7 cellular contexts compared by ENCODE assay signal in the genomic region with DNA sequence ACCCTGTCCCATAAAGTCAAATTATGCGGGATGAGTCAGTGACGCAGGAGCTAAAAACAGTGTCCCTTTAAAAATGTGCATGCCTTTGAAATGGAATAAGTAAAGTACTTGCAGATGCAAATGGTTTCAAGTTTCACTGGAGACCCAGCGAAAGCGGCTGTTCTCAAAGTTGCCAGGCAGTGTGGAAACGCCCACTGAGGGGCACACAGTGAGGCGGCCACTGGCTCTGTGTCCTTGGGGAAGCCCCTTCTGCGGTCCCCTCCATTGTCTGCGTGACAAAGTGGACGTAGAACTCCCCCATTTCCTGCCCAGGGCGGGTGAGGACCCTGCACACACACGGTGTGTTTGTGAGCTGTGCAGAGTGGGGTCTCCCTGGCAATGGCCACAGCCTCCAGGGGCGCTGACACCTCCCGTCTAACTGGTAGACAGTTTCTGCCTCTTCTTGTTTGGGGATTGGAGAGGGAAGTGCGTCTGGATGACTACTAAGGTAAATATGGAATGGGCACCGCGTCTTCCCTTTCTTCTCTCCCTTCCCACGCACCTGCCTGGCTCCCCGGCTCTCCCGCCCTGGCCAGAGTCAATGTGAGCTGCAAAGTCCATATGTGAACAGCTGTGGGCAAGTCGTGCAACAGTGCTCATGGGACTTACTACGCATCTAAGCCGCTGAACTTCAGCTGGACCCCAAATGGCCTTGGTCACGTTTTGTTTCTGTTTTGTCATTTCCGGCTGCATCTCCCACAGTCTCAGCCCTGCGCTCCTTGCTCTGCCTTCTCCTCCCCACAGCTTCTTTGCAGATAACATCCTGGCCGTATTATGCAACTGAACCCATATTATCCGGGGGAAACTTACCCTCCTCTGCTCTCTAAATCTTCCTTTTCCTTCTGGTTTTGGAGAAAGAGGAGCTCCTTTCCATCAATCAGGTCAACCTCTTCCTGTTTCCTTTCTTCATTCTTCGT. TPM values are rescaled to one million over a fixed set of nuclear protein-coding genes. Genes with fewer than 3 reads are reported as not detected.
DNase-seq lines count a peak whose midpoint lies in the region; ATAC-seq, FAIRE-seq and TF ChIP-seq lines count a peak whose summit lies in the region.

No MANE protein-coding gene starts in this region.

- peak; percentile 60 for FAIRE-seq in GM18507 (lab: Jason Lieb, UNC)

- no peaks in the 10 kb centered on the region for H3K36me3 Mint-ChIP-seq in T-helper 17 cell (ENCODE audit: low read depth)

- no peak overlapping the region for H3K27ac Mint-ChIP-seq in T-helper 17 cell

- intact Hi-C loops in Right ventricle myocardium superior (cut with DNase I): no loop called here

- peaks cover 48% of the 10 kb centered on the region for H3K27me3 Mint-ChIP-seq in T-helper 17 cell

- peaks cover 10% of the 10 kb centered on the region for H3K4me1 Mint-ChIP-seq in T-helper 17 cell

- TF ChIP-seq CTCF in HL-60 (IDR thresholded peaks at IDR 0.05; ENCODE audit: insufficient read depth, low read length) (no peak), GM13976 (IDR thresholded peaks at IDR 0.05; ENCODE audit: borderline replicate concordance, control extremely low read depth, extremely low read depth, insufficient read depth, missing control alignments) (no peak)

- H3K4me3 Mint-ChIP-seq in T-helper 17 cell: peak overlapping the region; percentile 86

- in situ Hi-C loops in GM13976 (cut with MboI; ENCODE audit: low sequenced_read_pairs, unreplicated experiment): no loop called here

- DNase-seq in GM18507 (ENCODE audit: extremely low spot score, insufficient read length, low read depth) (no peak), HL-60 (ENCODE audit: low read depth in 1 of 2, low spot score in 1 of 2) (peak; percentile 40 to 86), T-helper 17 cell (no peak), Right ventricle myocardium superior (no peak), retina (peak; percentile 62), GM13976 (ENCODE audit: low spot score) (no peak)
- DNase-seq in activated CD8-positive, alpha-beta memory T cell treated with anti-CD3 and anti-CD28 coated beads for 24 hours: no peak

- no peaks in the 10 kb centered on the region for H3K27me3 ChIP-seq in HL-60 (ENCODE audit: insufficient read depth, poor library complexity, severe bottlenecking)

- H3K27ac ChIP-seq in HL-60 (replicated peaks): peak overlapping the region; percentile 60

- H3K9me3 ChIP-seq in T-helper 17 cell (ENCODE audit: control insufficient read depth, low read length, poor library complexity, severe bottlenecking): no peaks in the 10 kb centered on the region

- H3K4me3 ChIP-seq in HL-60 (replicated peaks; ENCODE audit: insufficient read depth, low read length): peak overlapping the region; percentile 21

- ATAC-seq in T-helper 17 cell: peak; percentile 47
- peak; percentile 70 for ATAC-seq in Right ventricle myocardium superior (ENCODE audit: poor library complexity)

RNA-seq across cellular contexts. Expression of a gene that starts 33.7 kb away (rescaled TPM):
- total RNA-seq in T-helper 17 cell (10 to 100 TPM; 16.5 to 29.6 TPM), Right ventricle myocardium superior (12.6 TPM)

Comparison
In these comparisons a context has a peak if more than half of its experiments do, and no peak if none do; other contexts are left out.
1. DNase-seq: peak in HL-60 (2 of 2) and retina (single experiment); none in GM18507 (single experiment), T-helper 17 cell (0 of 3), Right ventricle myocardium superior (single experiment), GM13976 (single experiment) and activated CD8-positive, alpha-beta memory T cell treated with anti-CD3 and anti-CD28 coated beads for 24 hours (single experiment).